18 cellular contexts compared by ENCODE assay signal in the genomic region with DNA sequence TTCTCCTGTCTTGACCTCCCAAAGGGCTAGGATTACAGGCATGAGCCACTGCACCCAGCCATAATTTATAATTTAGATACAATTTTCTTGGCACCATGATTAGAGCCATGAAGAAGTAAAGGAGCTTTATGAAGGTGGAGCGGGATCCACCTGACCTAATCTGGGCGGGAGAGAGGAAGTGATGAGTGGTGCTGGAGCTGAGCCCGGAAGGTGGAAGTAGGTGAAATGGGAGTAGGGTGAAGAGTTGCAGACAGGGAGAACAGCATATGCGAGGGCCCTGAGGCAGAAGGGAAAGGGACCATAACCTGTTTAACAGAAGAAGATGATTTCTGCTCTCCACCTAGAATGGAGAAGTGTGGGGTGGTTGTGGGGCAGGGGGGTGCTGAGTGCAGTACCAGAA. TPM values are rescaled to one million over a fixed set of nuclear protein-coding genes. Genes with fewer than 3 reads are reported as not detected.
A peak's percentile ranks its signal among the peaks of the same experiment; 100 is the strongest.
DNase-seq lines count a peak whose midpoint lies in the region; ATAC-seq and TF ChIP-seq lines count a peak whose summit lies in the region.
"Had no signal": no experiment of that assay in that cellular context is flagged by ENCODE, and none has a peak within 500 bp of the region (broad histone marks: within the 10 kb centered on the region; RNA-seq: fewer than 3 reads in every experiment).

No MANE protein-coding gene starts in this region.

- no peak overlapping the region for H3K9ac ChIP-seq in HCT116 (ENCODE audit: low read length)
- H3K9ac ChIP-seq: SK-N-SH had no signal

- TF ChIP-seq POLR2A in HCT116 (IDR thresholded peaks at IDR 0.05; ENCODE audit: borderline replicate concordance, extremely low read depth, insufficient read depth, insufficient read length), result no peak

- H3K27ac ChIP-seq in CD4-positive, alpha-beta T cell (ENCODE audit: low read depth, low read length), result no peak overlapping the region
- H3K27ac ChIP-seq in HCT116 (ENCODE audit: low read depth, low read length), result no peak overlapping the region
- H3K27ac ChIP-seq: HL-60 had no signal

- peaks cover 10% of the 10 kb centered on the region for H3K79me2 ChIP-seq in HCT116 (ENCODE audit: insufficient read depth, low read length)

- H3K9me2 ChIP-seq in HCT116 (ENCODE audit: insufficient read depth), result no peaks in the 10 kb centered on the region
- H3K9me2 ChIP-seq: SK-N-SH had no signal

- peaks cover 15% of the 10 kb centered on the region for H3K36me3 Mint-ChIP-seq in CD4-positive, alpha-beta T cell (ENCODE audit: low read depth)
- H3K36me3 Mint-ChIP-seq in WTC11 (no peaks in the 10 kb centered on the region), memory B cell (peaks cover 10% of the 10 kb centered on the region)

- H3K27ac Mint-ChIP-seq in CD4-positive, alpha-beta T cell, result no peak overlapping the region
- H3K27ac Mint-ChIP-seq in WTC11, result 0 out of 2 replicates have a peak overlapping the region, but pooled peaks have one; percentile 14
- H3K27ac Mint-ChIP-seq in memory B cell, result no peak overlapping the region

- CTCF ChIA-PET in CD4-positive, alpha-beta T cell (lab: Charles Lee), result interaction anchor here (1.5 kb wide), 1 partner anchor 11 kb away, joined by 3 read pairs; no protein-coding TSS in a partner anchor
- CTCF ChIA-PET in HCT116 (lab: Charles Lee) (no interaction called here), WTC11 (lab: Charles Lee) (interaction anchor here (0.8 kb wide), 1 partner anchor 39 kb away, joined by 4 read pairs; no protein-coding TSS in a partner anchor)

- no peaks in the 10 kb centered on the region for H3K9me3 Mint-ChIP-seq in CD4-positive, alpha-beta T cell
- H3K9me3 Mint-ChIP-seq in WTC11, result no peaks in the 10 kb centered on the region
- H3K9me3 Mint-ChIP-seq in memory B cell, result no peaks in the 10 kb centered on the region

- intact Hi-C loops in CD4-positive, alpha-beta T cell (cut with DNase I, micrococcal nuclease), result loop anchor here in 1 of 2 experiments (10.0 kb wide), 1 partner anchor 722 kb away; a partner anchor contains a TSS
- intact Hi-C loops in HCT116 (cut with micrococcal nuclease), result loop anchor here (10.0 kb wide), 1 partner anchor 62 kb away; a partner anchor contains a TSS

- no peak overlapping the region for H3K4me3 ChIP-seq in HCT116 (replicated peaks in 1 of 2; ENCODE audit: low read depth in 1 of 2, low read length in 2 of 2)
- H3K4me3 ChIP-seq: HAP-1 had no signal

- H3K4me1 ChIP-seq in HCT116 (ENCODE audit: control insufficient read depth in 1 of 2, insufficient read depth in 2 of 2, low read length in 2 of 2), result peaks cover 14 to 19% of the 10 kb centered on the region in 2 experiments; a peak in 3 of 4 replicates
- H3K4me1 ChIP-seq: Caco-2 had no signal

- no peaks in the 10 kb centered on the region for H4K20me1 ChIP-seq in HCT116 (ENCODE audit: insufficient read depth)

- ATAC-seq in CD4-positive, alpha-beta T cell (ENCODE audit: poor library complexity), result no peak
- ATAC-seq in HCT116 (no peak), WTC11 (no peak), memory B cell (ENCODE audit: low read depth) (no peak)
- ATAC-seq: Panc1 had no signal

- peak overlapping the region; percentile 13 for H3K4me3 Mint-ChIP-seq in CD4-positive, alpha-beta T cell
- H3K4me3 Mint-ChIP-seq in WTC11 (no peak overlapping the region), memory B cell (peak overlapping the region; percentile 46)
- H3K4me3 Mint-ChIP-seq: CD14-positive monocyte had no signal

- RAD21 ChIA-PET in HCT116 (lab: Charles Lee; ENCODE audit: low non-redundant PET in 1 of 2, low total read pairs in 2 of 2, uncharacterized antibody in 2 of 2, unreplicated experiment in 2 of 2), result no interaction called here

- POLR2A ChIA-PET in CD4-positive, alpha-beta T cell (lab: Charles Lee), result interaction anchor here (1.5 kb wide), 1 partner anchor 11 kb away, joined by 3 read pairs; no protein-coding TSS in a partner anchor
- POLR2A ChIA-PET in HCT116 (lab: Charles Lee) (no interaction called here), WTC11 (lab: Charles Lee) (interaction anchor here (0.6 kb wide), 1 partner anchor 527 kb away, joined by 3 read pairs; no protein-coding TSS in a partner anchor)

- peak overlapping the region; percentile 49 for H3K4me2 ChIP-seq in HCT116 (ENCODE audit: low read length)
- H3K4me2 ChIP-seq: SK-N-SH had no signal

- TF ChIP-seq RAD21 in HCT116 (IDR thresholded peaks at IDR 0.05; ENCODE audit: low read depth), result no peak

- H3K9me3 ChIP-seq in CD4-positive, alpha-beta T cell (ENCODE audit: control insufficient read depth, low read length), result no peaks in the 10 kb centered on the region
- no peaks in the 10 kb centered on the region for H3K9me3 ChIP-seq in HCT116 (ENCODE audit: control insufficient read depth in 1 of 2, insufficient read depth in 1 of 2, low read depth in 1 of 2, low read length in 2 of 2)
- H3K9me3 ChIP-seq: Caco-2, HAP-1, SK-N-SH had no signal

- DNase-seq in CD4-positive, alpha-beta T cell, result no peak
- no peak for DNase-seq in HCT116 (ENCODE audit: low read depth, low spot score)
- DNase-seq in WTC11 (ENCODE audit: low spot score), result no peak
- no peak for DNase-seq in memory B cell (ENCODE audit: low spot score in 2 of 2)
- no peak for DNase-seq in A172 (ENCODE audit: low spot score)
- no peak for DNase-seq in GM19240 (ENCODE audit: insufficient read length, low spot score)
- no peak for DNase-seq in NCI-H1436 treated with DMSO at 0.1 percent for 48 hours (lab: John Stamatoyannopoulos, UW)
- DNase-seq: Caco-2, DMS53, NCI-H1930, NCI-H510A, NCI-H774, Right ventricle myocardium superior, SK-N-SH had no signal

- BruUV-seq in HCT116 (replicated peaks; lab: Mats Ljungman, UMichigan), result no TSS peak

- TF ChIP-seq CTCF in CD4-positive, alpha-beta T cell (IDR thresholded peaks at IDR 0.05), result no peak
- no peak for TF ChIP-seq CTCF in HCT116 (IDR thresholded peaks at IDR 0.05 in 2 of 3, conservative IDR thresholded peaks at IDR 0.05 in 1 of 3; ENCODE audit: borderline replicate concordance in 1 of 3, insufficient read depth in 1 of 3, low read depth in 2 of 3, low read length in 2 of 3)
- no peak for TF ChIP-seq CTCF in WTC11 (IDR thresholded peaks at IDR 0.05)

- no peaks in the 10 kb centered on the region for H3K36me3 ChIP-seq in HCT116 (ENCODE audit: control insufficient read depth in 1 of 2, insufficient read depth in 2 of 2, low read length in 2 of 2)

- H3K27me3 ChIP-seq in CD4-positive, alpha-beta T cell (ENCODE audit: control insufficient read depth, insufficient read depth, low read length), result no peaks in the 10 kb centered on the region
- H3K27me3 ChIP-seq in HCT116 (ENCODE audit: insufficient read depth, low read length), result no peaks in the 10 kb centered on the region

- peaks cover 41% of the 10 kb centered on the region for H3K4me1 Mint-ChIP-seq in CD4-positive, alpha-beta T cell (ENCODE audit: low read depth)
- H3K4me1 Mint-ChIP-seq in WTC11 (peaks cover 8% of the 10 kb centered on the region; the same call in 1 of the 2 replicates), memory B cell (peaks cover 31% of the 10 kb centered on the region)

- no peak overlapping the region for H2AFZ ChIP-seq in HCT116 (ENCODE audit: low read depth, low read length, poor library complexity, severe bottlenecking)

- H3K27me3 Mint-ChIP-seq in CD4-positive, alpha-beta T cell, result no peaks in the 10 kb centered on the region
- H3K27me3 Mint-ChIP-seq in WTC11 (ENCODE audit: low read depth) (peaks cover 8% of the 10 kb centered on the region; the same call in 1 of the 2 replicates), memory B cell (no peaks in the 10 kb centered on the region)

TF ChIP-seq in HCT116, 20 proteins besides CTCF, POLR2A, EP300 and RAD21:
- TF ChIP-seq POLR2AphosphoS5 (IDR thresholded peaks at IDR 0.05; ENCODE audit: low read depth, low read length) (0 out of 2 replicates have a peak, but pooled peaks have one; percentile 30), CEBPB (IDR thresholded peaks at IDR 0.05; ENCODE audit: low read depth) (no peak)
TF ChIP-seq in HCT116: peak in this region for 1.

TF ChIP-seq in WTC11, 78 proteins besides CTCF, POLR2A, EP300 and RAD21 (continues in another document):
- TF ChIP-seq EMX1 (CRISPR knock-in tag; IDR thresholded peaks at IDR 0.05) (no peak), ZNF263 (CRISPR knock-in tag; IDR thresholded peaks at IDR 0.05; ENCODE audit: low read depth) (no peak)
- TF ChIP-seq, protein P1, sequence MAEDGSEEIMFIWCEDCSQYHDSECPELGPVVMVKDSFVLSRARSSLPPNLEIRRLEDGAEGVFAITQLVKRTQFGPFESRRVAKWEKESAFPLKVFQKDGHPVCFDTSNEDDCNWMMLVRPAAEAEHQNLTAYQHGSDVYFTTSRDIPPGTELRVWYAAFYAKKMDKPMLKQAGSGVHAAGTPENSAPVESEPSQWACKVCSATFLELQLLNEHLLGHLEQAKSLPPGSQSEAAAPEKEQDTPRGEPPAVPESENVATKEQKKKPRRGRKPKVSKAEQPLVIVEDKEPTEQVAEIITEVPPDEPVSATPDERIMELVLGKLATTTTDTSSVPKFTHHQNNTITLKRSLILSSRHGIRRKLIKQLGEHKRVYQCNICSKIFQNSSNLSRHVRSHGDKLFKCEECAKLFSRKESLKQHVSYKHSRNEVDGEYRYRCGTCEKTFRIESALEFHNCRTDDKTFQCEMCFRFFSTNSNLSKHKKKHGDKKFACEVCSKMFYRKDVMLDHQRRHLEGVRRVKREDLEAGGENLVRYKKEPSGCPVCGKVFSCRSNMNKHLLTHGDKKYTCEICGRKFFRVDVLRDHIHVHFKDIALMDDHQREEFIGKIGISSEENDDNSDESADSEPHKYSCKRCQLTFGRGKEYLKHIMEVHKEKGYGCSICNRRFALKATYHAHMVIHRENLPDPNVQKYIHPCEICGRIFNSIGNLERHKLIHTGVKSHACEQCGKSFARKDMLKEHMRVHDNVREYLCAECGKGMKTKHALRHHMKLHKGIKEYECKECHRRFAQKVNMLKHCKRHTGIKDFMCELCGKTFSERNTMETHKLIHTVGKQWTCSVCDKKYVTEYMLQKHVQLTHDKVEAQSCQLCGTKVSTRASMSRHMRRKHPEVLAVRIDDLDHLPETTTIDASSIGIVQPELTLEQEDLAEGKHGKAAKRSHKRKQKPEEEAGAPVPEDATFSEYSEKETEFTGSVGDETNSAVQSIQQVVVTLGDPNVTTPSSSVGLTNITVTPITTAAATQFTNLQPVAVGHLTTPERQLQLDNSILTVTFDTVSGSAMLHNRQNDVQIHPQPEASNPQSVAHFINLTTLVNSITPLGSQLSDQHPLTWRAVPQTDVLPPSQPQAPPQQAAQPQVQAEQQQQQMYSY (CRISPR knock-in tag; IDR thresholded peaks at IDR 0.05), result no peak

RNA-seq across cellular contexts. Expression of a gene that starts 4.2 kb away (rescaled TPM):
- total RNA-seq in CD4-positive, alpha-beta T cell, result 10 to 100 TPM; 14.7 to 18.8 TPM
- total RNA-seq in HCT116 (2021; ENCODE audit: unreplicated experiment) (12.2 TPM), WTC11 (2021) (9.0 to 10.8 TPM (median 10.0 TPM) in 3 replicates)
- polyA plus RNA-seq in HCT116 (2012), result 7.7 and 7.9 TPM in 2 replicates
- 0.19 and 4.7 TPM in 2 replicates for total RNA-seq in A172 (2014; rRNA removed; shearing (Covaris generic))

RNA-seq across cellular contexts. Expression of a gene that starts 4.7 kb away (rescaled TPM):
- 10 to 100 TPM; 32.0 to 38.8 TPM for total RNA-seq in CD4-positive, alpha-beta T cell
- total RNA-seq in HCT116 (2021; ENCODE audit: unreplicated experiment) (26.9 TPM), WTC11 (2021) (59.7 to 75.8 TPM (median 67.1 TPM) in 3 replicates)
- 33.9 and 38.7 TPM in 2 replicates for polyA plus RNA-seq in HCT116 (2012)
- 6.9 TPM in 2 replicates for total RNA-seq in A172 (2014; rRNA removed; shearing (Covaris generic))

RNA-seq across cellular contexts. Expression of a gene that starts 22.0 kb away (rescaled TPM):
- total RNA-seq in CD4-positive, alpha-beta T cell, result under 1 TPM; 0.73 to 0.91 TPM
- 0.64 TPM for total RNA-seq in HCT116 (2021; ENCODE audit: unreplicated experiment)
- polyA plus RNA-seq in HCT116 (2012), result 0.47 and 0.65 TPM in 2 replicates
- total RNA-seq in WTC11 (2021), result 0.57 to 1.1 TPM (median 0.76 TPM) in 3 replicates
- total RNA-seq in A172 (2014; rRNA removed; shearing (Covaris generic)), result not detected in 2 replicates
- total RNA-seq: Right ventricle myocardium superior had no signal
- polyA plus RNA-seq: CD14-positive monocyte had no signal
